ENCODE assay signal across 8 cellular contexts in the genomic region with DNA sequence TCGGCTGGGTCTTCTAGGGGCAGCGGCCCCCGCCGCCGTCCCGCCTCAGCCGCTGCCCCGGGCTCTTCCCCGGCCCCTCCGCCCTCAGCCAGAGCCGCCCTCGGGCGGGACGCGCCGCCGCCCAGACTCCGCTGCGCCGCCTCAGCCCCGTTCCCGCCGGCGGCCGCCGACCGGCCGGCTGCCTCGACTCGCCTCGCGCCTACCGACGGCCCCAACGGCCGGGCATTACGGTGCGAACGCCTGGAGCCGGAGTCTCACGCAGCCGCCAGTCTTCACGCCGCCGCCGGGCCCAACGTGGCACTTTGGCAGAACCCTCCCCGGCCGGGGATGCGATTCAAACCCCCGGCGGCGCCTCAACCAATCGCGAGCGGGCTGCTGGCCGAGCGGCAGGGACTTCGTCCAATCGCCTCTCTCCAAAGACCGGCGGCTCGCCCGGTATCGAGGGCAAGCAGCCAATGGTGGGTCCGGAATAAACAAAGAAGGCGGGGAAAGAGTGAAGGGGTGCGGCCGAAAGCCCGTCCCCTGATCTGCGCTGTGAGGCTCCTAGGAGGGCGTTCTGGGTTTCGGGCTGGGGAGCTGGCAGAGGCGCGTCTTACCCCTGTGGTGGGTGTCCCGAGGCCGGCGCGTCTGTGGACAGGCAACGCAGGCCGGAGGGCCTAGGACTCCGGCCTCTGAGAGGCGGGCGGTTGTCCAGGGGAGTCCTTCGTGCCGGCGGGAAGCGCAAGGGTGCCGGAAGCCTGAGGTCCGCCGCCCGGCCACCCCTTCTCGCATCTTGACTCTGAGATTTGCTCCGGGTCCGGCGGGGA. TPM values are rescaled to one million over a fixed set of nuclear protein-coding genes. Genes with fewer than 3 reads are reported as not detected.
DNase-seq lines count a peak whose midpoint lies in the region; ATAC-seq and TF ChIP-seq lines count a peak whose summit lies in the region.

A gene (minus strand): TSS at position 309 of the 806 bp plus-strand sequence. CDS start 310 bp downstream, outside the sequence.

- ATAC-seq in GM18519 (IDR thresholded peaks at IDR 0.05; ENCODE audit: low FRiP score, unreplicated experiment) (peak; percentile 91), HG03045 (IDR thresholded peaks at IDR 0.05; ENCODE audit: unreplicated experiment) (peak; percentile 89)

- H3K4me1 ChIP-seq in hepatocyte (ENCODE audit: insufficient read depth): peaks cover 35% of the 10 kb centered on the region

- TF ChIP-seq CTCF in 22Rv1 (IDR thresholded peaks at IDR 0.05) (no peak), hepatocyte (IDR thresholded peaks at IDR 0.05; ENCODE audit: poor library complexity) (no peak)

- DNase-seq in NCI-H2081 treated with DMSO at 0.1 percent for 48 hours (lab: John Stamatoyannopoulos, UW) (peak; percentile 91), T1000 (lab: John Stamatoyannopoulos, UW) (peak; percentile 97), astrocyte of the hippocampus (ENCODE audit: low read depth, low spot score) (peak; percentile 99), hepatocyte (ENCODE audit: low spot score) (peak; percentile 99), renal cortical epithelial cell (ENCODE audit: low read depth) (peak; percentile 86)

- H4K20me1 ChIP-seq in hepatocyte (ENCODE audit: insufficient read depth, poor library complexity, severe bottlenecking): peaks cover 8% of the 10 kb centered on the region

- WGBS in hepatocyte (ENCODE audit: low lambda C conversion rate, missing lambda C conversion rate): under 1% methylated on average over 89 of the region's 96 CpGs

- H2AFZ ChIP-seq in hepatocyte: peak within 1 kb of the TSS; percentile 67

- H3K27ac ChIP-seq in 22Rv1: peak within 1 kb of the TSS; percentile 76
- H3K27ac ChIP-seq in hepatocyte: peak within 1 kb of the TSS; percentile 85

- H3K27me3 ChIP-seq in hepatocyte: no peaks in the 10 kb centered on the region

- no peaks in the 10 kb centered on the region for H3K9me2 ChIP-seq in hepatocyte (replicated peaks; ENCODE audit: insufficient read depth)

- H3K4me2 ChIP-seq in hepatocyte: peak within 1 kb of the TSS; percentile 88

- H3K79me2 ChIP-seq in hepatocyte: peaks cover 42% of the 10 kb centered on the region

- H3K36me3 ChIP-seq in hepatocyte (replicated peaks; ENCODE audit: insufficient read depth, low read depth): no peaks in the 10 kb centered on the region

- H3K4me3 ChIP-seq in hepatocyte: peak within 1 kb of the TSS; percentile 75

- no peaks in the 10 kb centered on the region for H3K9me3 ChIP-seq in hepatocyte (ENCODE audit: low read depth)

RNA-seq across cellular contexts. Expression of the gene that starts here (rescaled TPM):
- 28.8 and 30.9 TPM in 2 replicates for total RNA-seq in hepatocyte
- 22.9 and 26.7 TPM in 2 replicates for polyA plus RNA-seq in hepatocyte
- total RNA-seq in renal cortical epithelial cell: 39.4 and 107 TPM in 2 replicates

Comparison
In these comparisons a context has a peak if more than half of its experiments do, and no peak if none do; other contexts are left out.
1. Peak in every context shown above with its lines: DNase-seq, ATAC-seq, H3K4me3 ChIP-seq and H3K27ac ChIP-seq.